33 cellular contexts compared by ENCODE assay signal in genomic region chr6:149286905-149287304, GRCh38.
"Had no signal": no experiment of that assay in that cellular context is flagged by ENCODE, and none has a peak within 500 bp of the region (broad histone marks: within the 10 kb centered on the region; RNA-seq: fewer than 3 reads in every experiment).

No MANE protein-coding gene starts in this region.

- H3K4me3 ChIP-seq: ascending aorta, breast epithelium, cardiac muscle cell, colonic mucosa, esophagus squamous epithelium, gastroesophageal sphincter, heart right ventricle, hepatocyte had no signal

- H3K79me2 ChIP-seq: hepatocyte had no signal

- DNase-seq: activated B cell treated with CpG ODN at 0.5 μM for 24 hours; activated CD4-positive, alpha-beta memory T cell treated with anti-CD3 and anti-CD28 coated beads, Interleukin-2, amount 10 ng/mL, durations not matched to agents 7 days and 5 days; activated CD4-positive, alpha-beta T cell treated with anti-CD3 and anti-CD28 coated beads, Interleukin-2, amount 10 ng/mL, durations not matched to agents 24 days and 14 days; activated CD4-positive, alpha-beta T cell treated with anti-CD3 and anti-CD28 coated beads, Interleukin-2, amount 50 U/mL, for 4 hours; activated effector memory CD4-positive, alpha-beta T cell treated with Interleukin-2 at 50 U/mL for 16 hours; activated gamma-delta T cell treated with Interleukin-2 at 50 U/mL for 16 hours; activated naive CD4-positive, alpha-beta T cell treated with Interleukin-2 at 50 U/mL for 16 hours; activated naive CD8-positive, alpha-beta T cell treated with anti-CD3 and anti-CD28 coated beads, Interleukin-2, amount 10 ng/mL, durations not matched to agents 7 days and 5 days; activated T-cell treated with anti-CD3 and anti-CD28 coated beads, Interleukin-2, amount 50 U/mL, for 1 hour; central memory CD4-positive, alpha-beta T cell; cerebellar nuclear complex; colonic mucosa; effector CD8-positive, alpha-beta T cell; esophagus squamous epithelium; foreskin melanocyte; heart right ventricle; T-cell; T1000; WERI-Rb-1 had no signal

- H3K4me1 Mint-ChIP-seq: activated B cell treated with CpG ODN at 0.5 μM for 24 hours, brain had no signal

- ATAC-seq: activated CD4-positive, CD25-positive, alpha-beta regulatory T cell treated with anti-CD3 and anti-CD28 coated beads, Interleukin-2, amount 50 U/mL, for 24 hours; activated T-helper 17 cell treated with anti-CD3 and anti-CD28 coated beads, Interleukin-2, amount 50 U/mL, for 72 hours; gastroesophageal sphincter; heart right ventricle; T-cell had no signal

- H2AFZ ChIP-seq: hepatocyte had no signal

- H3K27me3 Mint-ChIP-seq: activated B cell treated with CpG ODN at 0.5 μM for 24 hours; activated CD4-positive, alpha-beta memory T cell treated with anti-CD3 and anti-CD28 coated beads, Interleukin-2, amount 10 ng/mL, durations not matched to agents 7 days and 5 days; activated CD4-positive, alpha-beta T cell treated with anti-CD3 and anti-CD28 coated beads, Interleukin-2, amount 10 ng/mL, durations not matched to agents 24 days and 14 days; activated naive CD4-positive, alpha-beta T cell treated with anti-CD3 and anti-CD28 coated beads, Interleukin-2, amount 50 U/mL, for 24 hours; activated naive CD8-positive, alpha-beta T cell treated with anti-CD3 and anti-CD28 coated beads, Interleukin-2, amount 10 ng/mL, durations not matched to agents 7 days and 5 days; activated T-helper 17 cell treated with anti-CD3 and anti-CD28 coated beads, Interleukin-2, amount 50 U/mL, for 72 hours; T-cell had no signal

- H3K27ac Mint-ChIP-seq: activated B cell treated with CpG ODN at 0.5 μM for 24 hours; activated CD4-positive, alpha-beta memory T cell treated with anti-CD3 and anti-CD28 coated beads, Interleukin-2, amount 10 ng/mL, durations not matched to agents 7 days and 5 days; activated CD4-positive, alpha-beta T cell treated with anti-CD3 and anti-CD28 coated beads, Interleukin-2, amount 10 ng/mL, durations not matched to agents 24 days and 14 days; activated naive CD4-positive, alpha-beta T cell treated with anti-CD3 and anti-CD28 coated beads, Interleukin-2, amount 50 U/mL, for 24 hours; activated naive CD8-positive, alpha-beta T cell treated with anti-CD3 and anti-CD28 coated beads, Interleukin-2, amount 10 ng/mL, durations not matched to agents 7 days and 5 days; activated T-helper 17 cell treated with anti-CD3 and anti-CD28 coated beads, Interleukin-2, amount 50 U/mL, for 72 hours; brain; T-cell; T-helper 1 cell treated with Interleukin-12 subunit alpha and Interleukin-12 subunit beta and Interleukin-4 antibody, amounts not matched to agents 30 μg/mL and 1 μg/mL, for 36 hours; T-helper 2 cell treated with Interferon-gamma antibody and Interleukin-4, amounts not matched to agents 5 μg/mL and 100 μg/mL, for 36 hours had no signal

- H3K4me1 ChIP-seq: ascending aorta, breast epithelium, colonic mucosa, esophagus squamous epithelium, gastroesophageal sphincter, heart right ventricle had no signal

- H3K36me3 Mint-ChIP-seq: activated naive CD4-positive, alpha-beta T cell treated with anti-CD3 and anti-CD28 coated beads, Interleukin-2, amount 50 U/mL, for 24 hours; brain; T-cell had no signal

- H3K4me2 ChIP-seq: hepatocyte had no signal

- H3K36me3 ChIP-seq: ascending aorta, breast epithelium, cardiac muscle cell, colonic mucosa, esophagus squamous epithelium, gastroesophageal sphincter, heart right ventricle, WERI-Rb-1 had no signal

- H3K9me3 ChIP-seq: ascending aorta, breast epithelium, colonic mucosa, esophagus squamous epithelium, gastroesophageal sphincter, heart right ventricle had no signal

- FAIRE-seq: endometrium, endothelial cell of umbilical vein had no signal

- H3K27me3 ChIP-seq: ascending aorta, breast epithelium, cardiac muscle cell, colonic mucosa, esophagus squamous epithelium, gastroesophageal sphincter, hepatocyte had no signal

- H3K9me3 Mint-ChIP-seq: activated B cell treated with CpG ODN at 0.5 μM for 24 hours; activated CD4-positive, alpha-beta T cell treated with anti-CD3 and anti-CD28 coated beads, Interleukin-2, amount 10 ng/mL, durations not matched to agents 24 days and 14 days; activated naive CD4-positive, alpha-beta T cell treated with anti-CD3 and anti-CD28 coated beads, Interleukin-2, amount 50 U/mL, for 24 hours; activated naive CD8-positive, alpha-beta T cell treated with anti-CD3 and anti-CD28 coated beads, Interleukin-2, amount 10 ng/mL, durations not matched to agents 7 days and 5 days; activated T-helper 17 cell treated with anti-CD3 and anti-CD28 coated beads, Interleukin-2, amount 50 U/mL, for 72 hours; brain; T-cell; T-helper 1 cell treated with Interleukin-12 subunit alpha and Interleukin-12 subunit beta and Interleukin-4 antibody, amounts not matched to agents 30 μg/mL and 1 μg/mL, for 36 hours; T-helper 2 cell treated with Interferon-gamma antibody and Interleukin-4, amounts not matched to agents 5 μg/mL and 100 μg/mL, for 36 hours had no signal

- H3K4me3 Mint-ChIP-seq: activated B cell treated with CpG ODN at 0.5 μM for 24 hours; activated CD4-positive, alpha-beta memory T cell treated with anti-CD3 and anti-CD28 coated beads, Interleukin-2, amount 10 ng/mL, durations not matched to agents 7 days and 5 days; activated CD4-positive, alpha-beta T cell treated with anti-CD3 and anti-CD28 coated beads, Interleukin-2, amount 10 ng/mL, durations not matched to agents 24 days and 14 days; activated naive CD4-positive, alpha-beta T cell treated with anti-CD3 and anti-CD28 coated beads, Interleukin-2, amount 50 U/mL, for 24 hours; activated naive CD8-positive, alpha-beta T cell treated with anti-CD3 and anti-CD28 coated beads, Interleukin-2, amount 10 ng/mL, durations not matched to agents 7 days and 5 days; activated T-helper 17 cell treated with anti-CD3 and anti-CD28 coated beads, Interleukin-2, amount 50 U/mL, for 72 hours; brain; T-cell; T-helper 1 cell treated with Interleukin-12 subunit alpha and Interleukin-12 subunit beta and Interleukin-4 antibody, amounts not matched to agents 30 μg/mL and 1 μg/mL, for 36 hours; T-helper 2 cell treated with Interferon-gamma antibody and Interleukin-4, amounts not matched to agents 5 μg/mL and 100 μg/mL, for 36 hours had no signal

- H3K27ac ChIP-seq: ascending aorta, breast epithelium, cardiac muscle cell, colonic mucosa, epithelial cell of prostate, esophagus squamous epithelium, gastroesophageal sphincter, heart right ventricle, hepatocyte, WERI-Rb-1 had no signal
